1 cellular context compared by ENCODE assay signal in genomic region chr2:169694113-169694893, GRCh38.
TF ChIP-seq lines count a peak whose summit lies in the region.

Gene CFAP210, minus strand, starts transcription at chr2:169694405. Its CDS starts 78 bp downstream, at chr2:169694327.
Gene PHOSPHO2, plus strand, starts transcription at chr2:169694469. Its CDS starts 6,503 bp downstream, at chr2:169700972.

TF ChIP-seq in HepG2, 621 proteins besides CTCF, POLR2A, EP300 and RAD21 (continued from another document and continues in another):
- peak; percentile 98 for TF ChIP-seq POLR2G (IDR thresholded peaks at IDR 0.05; ENCODE audit: low read depth, low read length)
- TF ChIP-seq ZBTB42 (CRISPR knock-in tag; IDR thresholded peaks at IDR 0.05): no peak
- no peak for TF ChIP-seq PHB2 (IDR thresholded peaks at IDR 0.05; ENCODE audit: partially characterized antibody)
- TF ChIP-seq GMEB1 (CRISPR knock-in tag; IDR thresholded peaks at IDR 0.05; ENCODE audit: borderline replicate concordance): peak; percentile 98
- peak; percentile 80 to 93 for TF ChIP-seq HMGXB4 (CRISPR knock-in tag; IDR thresholded peaks at IDR 0.05; ENCODE audit: borderline replicate concordance in 1 of 2, low read depth in 1 of 2)
- peak; percentile 89; the same call in 1 of the 2 replicates for TF ChIP-seq ZNF160 (CRISPR knock-in tag; IDR thresholded peaks at IDR 0.05)
- TF ChIP-seq GZF1 (CRISPR knock-in tag; IDR thresholded peaks at IDR 0.05): peak; percentile 84
- no peak for TF ChIP-seq ATF3 (CRISPR knock-in tag; IDR thresholded peaks at IDR 0.05)
- TF ChIP-seq NFYC (CRISPR knock-in tag; IDR thresholded peaks at IDR 0.05): peak; percentile 56
- TF ChIP-seq SAFB2 (CRISPR knock-in tag; IDR thresholded peaks at IDR 0.05; ENCODE audit: borderline replicate concordance, low read depth): peak; percentile 96
- TF ChIP-seq NR2F6 (IDR thresholded peaks at IDR 0.05): no peak
- TF ChIP-seq NR2F6 (CRISPR knock-in tag; IDR thresholded peaks at IDR 0.05): peak; percentile 25; the same call in 1 of the 2 replicates
- TF ChIP-seq RNF219 (CRISPR knock-in tag; IDR thresholded peaks at IDR 0.05): no peak
- TF ChIP-seq PBX3 (CRISPR knock-in tag; IDR thresholded peaks at IDR 0.05; ENCODE audit: borderline replicate concordance): 0 out of 2 replicates have a peak, but pooled peaks have one; percentile 85
- TF ChIP-seq RELA (CRISPR knock-in tag; IDR thresholded peaks at IDR 0.05): 0 out of 2 replicates have a peak, but pooled peaks have one; percentile 44
- peak; percentile 89 for TF ChIP-seq ZNF296 (CRISPR knock-in tag; conservative IDR thresholded peaks at IDR 0.05)
- peak; percentile 95; the same call in 1 of the 2 replicates for TF ChIP-seq ZNF580 (CRISPR knock-in tag; IDR thresholded peaks at IDR 0.05; ENCODE audit: borderline replicate concordance, low read depth)
- peak; percentile 82 for TF ChIP-seq ZNF441 (CRISPR knock-in tag; IDR thresholded peaks at IDR 0.05; ENCODE audit: borderline replicate concordance)
- peak; percentile 98 for TF ChIP-seq ZNF687 (CRISPR knock-in tag; IDR thresholded peaks at IDR 0.05)
- no peak for TF ChIP-seq ZNF260 (CRISPR knock-in tag; IDR thresholded peaks at IDR 0.05; ENCODE audit: borderline replicate concordance, low read depth)
- peak; percentile 51; the same call in 1 of the 2 replicates for TF ChIP-seq PPARG (CRISPR knock-in tag; conservative IDR thresholded peaks at IDR 0.05)
- TF ChIP-seq ZNF460 (CRISPR knock-in tag; IDR thresholded peaks at IDR 0.05; ENCODE audit: borderline replicate concordance): peak; percentile 12; the same call in 1 of the 2 replicates
- peak; percentile 92; the same call in 1 of the 2 replicates for TF ChIP-seq EEA1 (CRISPR knock-in tag; IDR thresholded peaks at IDR 0.05; ENCODE audit: borderline replicate concordance)
- peak; percentile 80; the same call in 1 of the 2 replicates for TF ChIP-seq ZNF331 (CRISPR knock-in tag; IDR thresholded peaks at IDR 0.05)
- TF ChIP-seq AFF4 (CRISPR knock-in tag; IDR thresholded peaks at IDR 0.05): peak; percentile 60; the same call in 1 of the 2 replicates
- peak; percentile 75; the same call in 1 of the 2 replicates for TF ChIP-seq ZNF788 (CRISPR knock-in tag; IDR thresholded peaks at IDR 0.05; ENCODE audit: borderline replicate concordance)
- TF ChIP-seq ZNF432 (CRISPR knock-in tag; IDR thresholded peaks at IDR 0.05; ENCODE audit: borderline replicate concordance): no peak
- TF ChIP-seq ZNF619 (CRISPR knock-in tag; IDR thresholded peaks at IDR 0.05): peak; percentile 92; the same call in 1 of the 2 replicates
- peak; percentile 80 for TF ChIP-seq ZNF143 (CRISPR knock-in tag; IDR thresholded peaks at IDR 0.05)
- peak; percentile 95 for TF ChIP-seq NFKB2 (CRISPR knock-in tag; IDR thresholded peaks at IDR 0.05; ENCODE audit: borderline replicate concordance)
- TF ChIP-seq SYNCRIP (IDR thresholded peaks at IDR 0.05; ENCODE audit: insufficient read depth, low read depth, low read length): no peak
- no peak for TF ChIP-seq SMARCC2 (IDR thresholded peaks at IDR 0.05)
- TF ChIP-seq NR3C1 (CRISPR knock-in tag; IDR thresholded peaks at IDR 0.05): 0 out of 2 replicates have a peak, but pooled peaks have one; percentile 36
- TF ChIP-seq SP4 (CRISPR knock-in tag; IDR thresholded peaks at IDR 0.05): no peak; the same call in 1 of the 2 replicates
- TF ChIP-seq TFDP2 (CRISPR knock-in tag; IDR thresholded peaks at IDR 0.05): peak; percentile 88
- TF ChIP-seq CCAR2 (optimal IDR thresholded peaks at IDR 0.05; ENCODE audit: low read depth, low read length): no peak
- TF ChIP-seq NBN (conservative IDR thresholded peaks at IDR 0.05): no peak
- peak; percentile 92 for TF ChIP-seq ZBTB38 (CRISPR knock-in tag; IDR thresholded peaks at IDR 0.05)
- TF ChIP-seq MXD4 (CRISPR knock-in tag; IDR thresholded peaks at IDR 0.05): peak; percentile 78
- peak; percentile 83; the same call in 1 of the 2 replicates for TF ChIP-seq SP140L (CRISPR knock-in tag; IDR thresholded peaks at IDR 0.05; ENCODE audit: borderline replicate concordance)
- TF ChIP-seq TGIF2 (CRISPR knock-in tag; IDR thresholded peaks at IDR 0.05): peak; percentile 77; the same call in 1 of the 2 replicates
- TF ChIP-seq ZBTB7A (CRISPR knock-in tag; IDR thresholded peaks at IDR 0.05): peak; percentile 90
- 0 out of 2 replicates have a peak, but pooled peaks have one; percentile 50 for TF ChIP-seq CC2D1A (CRISPR knock-in tag; IDR thresholded peaks at IDR 0.05)
- peak; percentile 90; the same call in 1 of the 2 replicates for TF ChIP-seq ATF7-NPFF (CRISPR knock-in tag; IDR thresholded peaks at IDR 0.05; ENCODE audit: low read depth)
- TF ChIP-seq MTF2 (CRISPR knock-in tag; IDR thresholded peaks at IDR 0.05; ENCODE audit: borderline replicate concordance): no peak
- TF ChIP-seq NR2F2 (IDR thresholded peaks at IDR 0.05; ENCODE audit: borderline replicate concordance, low read depth): no peak; the same call in 1 of the 2 replicates
- no peak for TF ChIP-seq PBX2 (CRISPR knock-in tag; IDR thresholded peaks at IDR 0.05)
